Comparison of ENCODE assay signal across 8 cellular contexts in genomic region chr17:29566473-29567361, GRCh38. TPM values are rescaled to one million over a fixed set of nuclear protein-coding genes. Genes with fewer than 3 reads are reported as not detected.
A peak's percentile ranks its signal among the peaks of the same experiment; 100 is the strongest.
DNase-seq lines count a peak whose midpoint lies in the region; ATAC-seq, FAIRE-seq and TF ChIP-seq lines count a peak whose summit lies in the region.

TSS of gene ABHD15 (minus strand) at chr17:29567037. CDS start at chr17:29566966, 71 bp downstream.

- H3K9me3 ChIP-seq in endothelial cell of umbilical vein (replicated peaks; ENCODE audit: control insufficient read depth, insufficient read depth, low read length) = no peaks in the 10 kb centered on the region
- no peaks in the 10 kb centered on the region for H3K9me3 ChIP-seq in mesodermal cell (ENCODE audit: control insufficient read depth, low read length)
- H3K9me3 ChIP-seq in stomach smooth muscle (ENCODE audit: control insufficient read depth in 2 of 2, low read length in 2 of 2) = no peaks in the 10 kb centered on the region

- peak; percentile 55 for FAIRE-seq in endothelial cell of umbilical vein (lab: Jason Lieb, UNC)

- H3K79me2 ChIP-seq in endothelial cell of umbilical vein (ENCODE audit: control insufficient read depth, insufficient read depth, low read length) = no peaks in the 10 kb centered on the region

- peak within 1 kb of the TSS; percentile 46 to 77 (median 70) for H3K4me3 ChIP-seq in endothelial cell of umbilical vein (replicated peaks in 1 of 3; ENCODE audit: insufficient read depth in 1 of 3, low read depth in 1 of 3, low read length in 3 of 3)
- H3K4me3 ChIP-seq in mesodermal cell (ENCODE audit: extremely low read depth, insufficient read depth, low read length, poor library complexity, severe bottlenecking) = peak within 1 kb of the TSS; percentile 62
- H3K4me3 ChIP-seq in stomach smooth muscle (ENCODE audit: low read length in 2 of 2) = peak within 1 kb of the TSS; percentile 57 to 87

- H4K20me1 ChIP-seq in endothelial cell of umbilical vein (replicated peaks; ENCODE audit: control insufficient read depth, extremely low read depth, insufficient read depth, low read length) = no peaks in the 10 kb centered on the region

- H3K9me1 ChIP-seq in endothelial cell of umbilical vein (replicated peaks; ENCODE audit: control insufficient read depth, extremely low read depth, insufficient read depth, low read length) = no peaks in the 10 kb centered on the region

- intact Hi-C loops in endothelial cell of umbilical vein (cut with micrococcal nuclease) = loop anchor here (1.0 to 5.0 kb wide), 4 partner anchors 25 to 274 kb away; partner anchors contain the start of genes NUFIP2 and TAOK1

- dilution Hi-C loops in endothelial cell of umbilical vein (cut with MboI; ENCODE audit: extremely low pct_ligation_motif_present, low sequenced_read_pairs) = no loop called here

- H3K4me1 ChIP-seq in endothelial cell of umbilical vein (ENCODE audit: control insufficient read depth, extremely low read depth, insufficient read depth, low read length) = peaks cover 22% of the 10 kb centered on the region
- peaks cover 10% of the 10 kb centered on the region for H3K4me1 ChIP-seq in mesodermal cell (ENCODE audit: control insufficient read depth, insufficient read depth, low read length, poor library complexity, severe bottlenecking)
- H3K4me1 ChIP-seq in stomach smooth muscle (ENCODE audit: control insufficient read depth, insufficient read depth, low read length) = peaks cover 36% of the 10 kb centered on the region

- peak within 1 kb of the TSS; percentile 90 for H3K4me2 ChIP-seq in endothelial cell of umbilical vein (ENCODE audit: insufficient read depth, low read length)

- CTCF ChIA-PET in endothelial cell of umbilical vein (lab: Charles Lee) = interaction anchor here (0.6 to 7.6 kb wide), 10 partner anchors 11 to 449 kb away, joined by 3 to 39 read pairs (median 5); partner anchors contain the start of gene ANKRD13B

- WGBS in mesodermal cell (ENCODE audit: insufficient coverage in 2 of 2), 2 experiments = 1% methylated on average over 67 to 85 of the region's 97 CpGs

- H3K36me3 ChIP-seq in endothelial cell of umbilical vein (ENCODE audit: control insufficient read depth in 2 of 2, extremely low read depth in 1 of 2, insufficient read depth in 2 of 2, low read length in 2 of 2) = peaks cover 0 to under 1% of the 10 kb centered on the region in 2 experiments
- peaks cover 3% of the 10 kb centered on the region for H3K36me3 ChIP-seq in mesodermal cell (ENCODE audit: control insufficient read depth, insufficient read depth, low read length)
- H3K36me3 ChIP-seq in stomach smooth muscle (ENCODE audit: control insufficient read depth in 2 of 2, insufficient read depth in 2 of 2, low read length in 2 of 2) = peaks cover 0 to 7% of the 10 kb centered on the region in 2 donors

- peak; percentile 68 for DNase-seq in ELR (ENCODE audit: low read depth)
- DNase-seq in NCI-H748 (lab: John Stamatoyannopoulos, UW; ENCODE audit: unreplicated experiment) = peak; percentile 81
- DNase-seq in activated CD8-positive, alpha-beta memory T cell treated with anti-CD3 and anti-CD28 coated beads for 24 hours = peak; percentile 86
- peak; percentile 79 for DNase-seq in endothelial cell of umbilical vein (ENCODE audit: low read depth, low spot score)

- peak within 1 kb of the TSS; percentile 91 for H2AFZ ChIP-seq in endothelial cell of umbilical vein (ENCODE audit: low read depth, low read length)

- peak within 1 kb of the TSS; percentile 1 for H3K27ac ChIP-seq in endothelial cell of umbilical vein (ENCODE audit: insufficient read depth, low read depth, low read length)
- H3K27ac ChIP-seq in mesodermal cell (ENCODE audit: low read depth, low read length, severe bottlenecking) = no peak within 1 kb of the TSS
- peak within 1 kb of the TSS; percentile 60 for H3K27ac ChIP-seq in stomach smooth muscle (ENCODE audit: low read length)

- TF ChIP-seq CTCF in endothelial cell of umbilical vein (IDR thresholded peaks at IDR 0.05; ENCODE audit: extremely low read depth in 1 of 2, insufficient read depth in 1 of 2, low read depth in 1 of 2, low read length in 2 of 2) = no peak

- ATAC-seq in HG02840 (IDR thresholded peaks at IDR 0.05; ENCODE audit: low FRiP score, unreplicated experiment) = peak; percentile 9
- ATAC-seq in GM19395 (IDR thresholded peaks at IDR 0.05; ENCODE audit: unreplicated experiment) = no peak

- H3K9ac ChIP-seq in endothelial cell of umbilical vein (replicated peaks; ENCODE audit: extremely low read depth, insufficient read depth, low read length) (no peak within 1 kb of the TSS), stomach smooth muscle (ENCODE audit: low read length in 2 of 2) (peak within 1 kb of the TSS; percentile 51 to 64)

- BruUV-seq in endothelial cell of umbilical vein (replicated peaks; lab: Mats Ljungman, UMichigan) = no TSS peak

- POLR2A ChIA-PET in endothelial cell of umbilical vein (lab: Charles Lee) = interaction anchor here (0.6 to 0.7 kb wide), 2 partner anchors 285 to 417 kb away, joined by 3 read pairs; no protein-coding TSS in a partner anchor

- no peak for TF ChIP-seq POLR2A in endothelial cell of umbilical vein (IDR thresholded peaks at IDR 0.05; ENCODE audit: low read depth, low read length)

- no peaks in the 10 kb centered on the region for H3K27me3 ChIP-seq in endothelial cell of umbilical vein (ENCODE audit: control insufficient read depth in 2 of 2, insufficient read depth in 2 of 2, low read length in 2 of 2)
- H3K27me3 ChIP-seq in stomach smooth muscle (ENCODE audit: control insufficient read depth in 1 of 2, insufficient read depth in 2 of 2, low read length in 2 of 2) = no peaks in the 10 kb centered on the region

TF ChIP-seq in endothelial cell of umbilical vein, 7 proteins besides CTCF, POLR2A, EP300 and RAD21:
- TF ChIP-seq FOS (IDR thresholded peaks at IDR 0.05; ENCODE audit: borderline replicate concordance, insufficient read depth, low read length) (no peak), GATA2 (IDR thresholded peaks at IDR 0.05; ENCODE audit: insufficient read depth, insufficient read length, low read depth, low read length) (no peak), POLR2AphosphoS5 (IDR thresholded peaks at IDR 0.05; ENCODE audit: insufficient read depth, low read depth, low read length) (peak; percentile 54), MAX (IDR thresholded peaks at IDR 0.05; ENCODE audit: insufficient read depth, insufficient read length) (no peak)

RNA-seq across cellular contexts. Expression of gene ABHD15, which starts in this region (rescaled TPM):
- 5.6 and 5.9 TPM in 2 replicates for total RNA-seq in endothelial cell of umbilical vein
- 3.8 and 4.7 TPM in 2 replicates for polyA plus RNA-seq in endothelial cell of umbilical vein
- 3.7 and 4.2 TPM in 2 replicates for polyA plus RNA-seq in endothelial cell of umbilical vein (2011; cell fraction: cytosol; rRNA removed)
- polyA plus RNA-seq in endothelial cell of umbilical vein (2011; cell fraction: nucleus; rRNA removed) = 3.1 and 3.4 TPM in 2 replicates
- polyA plus RNA-seq in endothelial cell of umbilical vein (2012) = 6.1 TPM in 2 replicates
- 5.5 and 8.6 TPM in 2 replicates for polyA minus RNA-seq in endothelial cell of umbilical vein
- polyA minus RNA-seq in endothelial cell of umbilical vein (2011; cell fraction: cytosol; rRNA and poly(A)+ RNA removed) = 7.7 TPM
- 1.8 and 2.7 TPM in 2 replicates for polyA minus RNA-seq in endothelial cell of umbilical vein (2011; cell fraction: nucleus; rRNA and poly(A)+ RNA removed)
- 1.4 TPM for polyA plus RNA-seq in mesodermal cell (2013, experiment 1 of 2)
- 1.5 TPM for polyA plus RNA-seq in mesodermal cell (2013, experiment 2 of 2)
